Comparison of ENCODE assay signal across 1 cellular context in the genomic region with DNA sequence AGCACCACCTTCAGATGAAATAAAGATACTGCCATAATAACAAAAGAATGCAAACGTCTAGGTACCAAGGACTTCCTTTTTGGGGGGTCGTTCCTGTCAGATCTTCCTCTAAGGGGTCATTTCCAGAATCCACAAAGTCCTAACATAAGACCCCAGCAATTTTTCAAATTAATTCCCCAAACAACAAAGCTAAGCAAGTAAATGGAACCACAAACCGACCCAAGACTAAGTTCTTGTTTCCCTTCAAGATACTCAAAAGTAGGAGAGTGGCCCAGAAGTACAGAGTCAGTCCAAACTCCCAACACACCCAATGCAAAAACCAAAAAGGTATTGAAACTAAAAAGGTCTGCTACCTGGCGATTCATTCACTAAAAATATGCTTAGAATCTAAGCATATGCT.
TF ChIP-seq lines count a peak whose summit lies in the region.

No MANE protein-coding gene starts in this region.

TF ChIP-seq in liver, 16 proteins besides CTCF, POLR2A, EP300 and RAD21 (continued from another document):
- TF ChIP-seq, protein P1, sequence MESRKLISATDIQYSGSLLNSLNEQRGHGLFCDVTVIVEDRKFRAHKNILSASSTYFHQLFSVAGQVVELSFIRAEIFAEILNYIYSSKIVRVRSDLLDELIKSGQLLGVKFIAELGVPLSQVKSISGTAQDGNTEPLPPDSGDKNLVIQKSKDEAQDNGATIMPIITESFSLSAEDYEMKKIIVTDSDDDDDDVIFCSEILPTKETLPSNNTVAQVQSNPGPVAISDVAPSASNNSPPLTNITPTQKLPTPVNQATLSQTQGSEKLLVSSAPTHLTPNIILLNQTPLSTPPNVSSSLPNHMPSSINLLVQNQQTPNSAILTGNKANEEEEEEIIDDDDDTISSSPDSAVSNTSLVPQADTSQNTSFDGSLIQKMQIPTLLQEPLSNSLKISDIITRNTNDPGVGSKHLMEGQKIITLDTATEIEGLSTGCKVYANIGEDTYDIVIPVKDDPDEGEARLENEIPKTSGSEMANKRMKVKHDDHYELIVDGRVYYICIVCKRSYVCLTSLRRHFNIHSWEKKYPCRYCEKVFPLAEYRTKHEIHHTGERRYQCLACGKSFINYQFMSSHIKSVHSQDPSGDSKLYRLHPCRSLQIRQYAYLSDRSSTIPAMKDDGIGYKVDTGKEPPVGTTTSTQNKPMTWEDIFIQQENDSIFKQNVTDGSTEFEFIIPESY (IDR thresholded peaks at IDR 0.05) = no peak
- TF ChIP-seq TAF1 (conservative IDR thresholded peaks at IDR 0.05) = no peak
- TF ChIP-seq NR2F2 (IDR thresholded peaks at IDR 0.05) = no peak
- no peak for TF ChIP-seq FOXA1 (IDR thresholded peaks at IDR 0.05)
